Comparison of ENCODE assay signal across 20 cellular contexts in genomic region chr3:42872718-42873117, GRCh38. TPM values are rescaled to one million over a fixed set of nuclear protein-coding genes. Genes with fewer than 3 reads are reported as not detected.
A peak's percentile ranks its signal among the peaks of the same experiment; 100 is the strongest.
DNase-seq lines count a peak whose midpoint lies in the region; ATAC-seq and TF ChIP-seq lines count a peak whose summit lies in the region.
"Had no signal": no experiment of that assay in that cellular context is flagged by ENCODE, and none has a peak within 500 bp of the region (broad histone marks: within the 10 kb centered on the region; RNA-seq: fewer than 3 reads in every experiment).

No MANE protein-coding gene starts in this region.

- no peak overlapping the region for H3K4me3 ChIP-seq in GM23248
- H3K4me3 ChIP-seq in fibroblast of the aortic adventitia (ENCODE audit: low read depth, low read length), result no peak overlapping the region
- H3K4me3 ChIP-seq: BLaER1 treated with 17β-estradiol and CSF1 and Interleukin-3, amounts not matched to agents 10 nM and 100 nM had no signal

- no peak overlapping the region for H3K9ac ChIP-seq in GM23248
- H3K9ac ChIP-seq: BLaER1 treated with 17β-estradiol and CSF1 and Interleukin-3, amounts not matched to agents 10 nM and 100 nM had no signal

- no peaks in the 10 kb centered on the region for H3K79me2 ChIP-seq in GM23248 (ENCODE audit: insufficient read depth)

- H4K20me1 ChIP-seq in GM23248 (ENCODE audit: insufficient read depth), result no peaks in the 10 kb centered on the region
- H4K20me1 ChIP-seq: BLaER1 treated with 17β-estradiol and CSF1 and Interleukin-3, amounts not matched to agents 10 nM and 100 nM had no signal

- no peaks in the 10 kb centered on the region for H3K36me3 ChIP-seq in GM23248 (ENCODE audit: low read depth)
- H3K36me3 ChIP-seq: BLaER1 treated with 17β-estradiol and CSF1 and Interleukin-3, amounts not matched to agents 10 nM and 100 nM had no signal

- no peak for TF ChIP-seq CTCF in fibroblast of the aortic adventitia (IDR thresholded peaks at IDR 0.05; ENCODE audit: insufficient read depth, low read length)
- no peak for TF ChIP-seq CTCF in omental fat pad (IDR thresholded peaks at IDR 0.05)

- H3K27ac ChIP-seq in GM23248, result no peak overlapping the region
- H3K27ac ChIP-seq: BLaER1 treated with 17β-estradiol and CSF1 and Interleukin-3, amounts not matched to agents 10 nM and 100 nM had no signal

- H3K4me1 ChIP-seq in GM23248 (ENCODE audit: insufficient read depth), result no peaks in the 10 kb centered on the region
- H3K4me1 ChIP-seq: BLaER1 treated with 17β-estradiol and CSF1 and Interleukin-3, amounts not matched to agents 10 nM and 100 nM had no signal

- H3K27me3 Mint-ChIP-seq in activated T-helper 17 cell treated with anti-CD3 and anti-CD28 coated beads, Interleukin-2, amount 50 U/mL, for 72 hours, result peaks cover 9% of the 10 kb centered on the region
- H3K27me3 Mint-ChIP-seq in stimulated activated naive B cell treated with anti-CD40 and anti-IgM and Interleukin-4, amounts not matched to agents 10 μg/mL and 1 μg/mL and 100 μg/mL, for 72 hours, result peaks cover 0 to 6% of the 10 kb centered on the region in 2 donors

- H3K9me3 Mint-ChIP-seq in activated T-helper 17 cell treated with anti-CD3 and anti-CD28 coated beads, Interleukin-2, amount 50 U/mL, for 72 hours, result no peaks in the 10 kb centered on the region
- H3K9me3 Mint-ChIP-seq in stimulated activated naive B cell treated with anti-CD40 and anti-IgM and Interleukin-4, amounts not matched to agents 10 μg/mL and 1 μg/mL and 100 μg/mL, for 72 hours, result no peaks in the 10 kb centered on the region
- H3K9me3 Mint-ChIP-seq: CD8-positive, alpha-beta memory T cell had no signal

- peak overlapping the region; percentile 60 for H3K27ac Mint-ChIP-seq in activated T-helper 17 cell treated with anti-CD3 and anti-CD28 coated beads, Interleukin-2, amount 50 U/mL, for 72 hours
- H3K27ac Mint-ChIP-seq in stimulated activated naive B cell treated with anti-CD40 and anti-IgM and Interleukin-4, amounts not matched to agents 10 μg/mL and 1 μg/mL and 100 μg/mL, for 72 hours, result no peak overlapping the region
- H3K27ac Mint-ChIP-seq: CD8-positive, alpha-beta memory T cell had no signal

- peaks cover 10% of the 10 kb centered on the region for H3K4me1 Mint-ChIP-seq in activated T-helper 17 cell treated with anti-CD3 and anti-CD28 coated beads, Interleukin-2, amount 50 U/mL, for 72 hours
- H3K4me1 Mint-ChIP-seq in stimulated activated naive B cell treated with anti-CD40 and anti-IgM and Interleukin-4, amounts not matched to agents 10 μg/mL and 1 μg/mL and 100 μg/mL, for 72 hours, result no peaks in the 10 kb centered on the region
- H3K4me1 Mint-ChIP-seq: CD8-positive, alpha-beta memory T cell had no signal

- peak; percentile 20 for DNase-seq in GM23248
- DNase-seq in fibroblast of the aortic adventitia (ENCODE audit: low read depth), result peak; percentile 7
- DNase-seq in omental fat pad (ENCODE audit: low spot score), result no peak
- no peak for DNase-seq in AML-193 (lab: John Stamatoyannopoulos, UW)
- DNase-seq in stimulated activated naive B cell treated with anti-CD40 and anti-IgM and Interleukin-4, amounts not matched to agents 10 μg/mL and 1 μg/mL and 100 μg/mL, for 72 hours, result no peak
- DNase-seq in stimulated activated CD4-positive, alpha-beta T cell treated with anti-CD3 and anti-CD28 coated beads, Interleukin-12 subunit alpha, Interleukin-12 subunit beta, amount 100 ng/mL, for 4 hours, result no peak
- DNase-seq: CD8-positive, alpha-beta memory T cell; NCI-H1105 treated with DMSO at 0.1 percent for 48 hours; NCI-H1694; NCI-H2081 treated with DMSO at 0.1 percent for 48 hours; NCI-H510A; NCI-H748 treated with DMSO at 0.1 percent for 48 hours; NK-92 treated with Interleukin-12 subunit alpha and Interleukin-12 subunit beta, amount 100 ng/mL, for 24 hours; Right ventricle myocardium superior had no signal

- H3K27me3 ChIP-seq in GM23248 (replicated peaks; ENCODE audit: insufficient read depth), result peaks cover 10% of the 10 kb centered on the region; the same call in 1 of the 2 replicates
- H3K27me3 ChIP-seq: BLaER1 treated with 17β-estradiol and CSF1 and Interleukin-3, amounts not matched to agents 10 nM and 100 nM had no signal

- ATAC-seq in activated T-helper 17 cell treated with anti-CD3 and anti-CD28 coated beads, Interleukin-2, amount 50 U/mL, for 72 hours (replicated peaks), result no peak
- peak; percentile 88 for ATAC-seq in omental fat pad (ENCODE audit: low FRiP score)
- ATAC-seq in stimulated activated naive B cell treated with anti-CD40 and anti-IgM and Interleukin-4, amounts not matched to agents 10 μg/mL and 1 μg/mL and 100 μg/mL, for 72 hours (replicated peaks), result no peak

- no peaks in the 10 kb centered on the region for H3F3A ChIP-seq in GM23248 (ENCODE audit: insufficient read depth)

- no peak overlapping the region for H2AFZ ChIP-seq in GM23248

- no peak overlapping the region for H3K4me2 ChIP-seq in GM23248 (ENCODE audit: unreplicated experiment)
- H3K4me2 ChIP-seq: BLaER1 treated with 17β-estradiol and CSF1 and Interleukin-3, amounts not matched to agents 10 nM and 100 nM had no signal

- 27 to 50% methylated on average over 1 of the region's 1 CpG for WGBS in GM23248 (ENCODE audit: low coverage in 1 of 2, low lambda C conversion rate in 2 of 2, missing lambda C conversion rate in 2 of 2), 2 experiments

- in situ Hi-C loops in GM23248 (cut with MboI), result no loop called here

- no peaks in the 10 kb centered on the region for H3K36me3 Mint-ChIP-seq in activated T-helper 17 cell treated with anti-CD3 and anti-CD28 coated beads, Interleukin-2, amount 50 U/mL, for 72 hours (ENCODE audit: low read depth)
- peaks cover 0 to 2% of the 10 kb centered on the region in 2 donors for H3K36me3 Mint-ChIP-seq in stimulated activated naive B cell treated with anti-CD40 and anti-IgM and Interleukin-4, amounts not matched to agents 10 μg/mL and 1 μg/mL and 100 μg/mL, for 72 hours
- H3K36me3 Mint-ChIP-seq: CD8-positive, alpha-beta memory T cell had no signal

- H3K9me2 ChIP-seq in GM23248 (ENCODE audit: insufficient read depth), result no peaks in the 10 kb centered on the region

- H3K4me3 Mint-ChIP-seq in activated T-helper 17 cell treated with anti-CD3 and anti-CD28 coated beads, Interleukin-2, amount 50 U/mL, for 72 hours, result no peak overlapping the region
- no peak overlapping the region for H3K4me3 Mint-ChIP-seq in stimulated activated naive B cell treated with anti-CD40 and anti-IgM and Interleukin-4, amounts not matched to agents 10 μg/mL and 1 μg/mL and 100 μg/mL, for 72 hours
- H3K4me3 Mint-ChIP-seq: CD8-positive, alpha-beta memory T cell had no signal

- H3K9me3 ChIP-seq in GM23248 (ENCODE audit: low read depth), result no peaks in the 10 kb centered on the region
- H3K9me3 ChIP-seq: BLaER1 treated with 17β-estradiol and CSF1 and Interleukin-3, amounts not matched to agents 10 nM and 100 nM had no signal

RNA-seq across cellular contexts. Expression of gene CYP8B1, which starts 3.0 kb away (rescaled TPM):
- total RNA-seq in GM23248 (2014; rRNA removed; shearing (Covaris generic)), result not detected in 2 replicates
- polyA plus RNA-seq in GM23248 (2016; fragmentation: Nextera tagmentation; extraction: Ambion mirVana), result not detected in 2 replicates
- total RNA-seq in activated T-helper 17 cell treated with anti-CD3 and anti-CD28 coated beads, Interleukin-2, amount 50 U/mL, for 72 hours, result not detected
- total RNA-seq in fibroblast of the aortic adventitia (ENCODE audit: low replicate concordance), result not detected in 2 replicates
- total RNA-seq in omental fat pad, result under 1 TPM in 2 of 4 donors, not detected in 2; 0.19 to 0.36 TPM
- total RNA-seq: A673; CD8-positive, alpha-beta memory T cell; H1; LHCN-M2; OCI-LY7; Right ventricle myocardium superior had no signal
- polyA plus RNA-seq: CD8-positive, alpha-beta memory T cell; H1 had no signal

RNA-seq across cellular contexts. Expression of gene ZNF662, which starts 33.2 kb away (rescaled TPM):
- 1.4 and 1.5 TPM in 2 replicates for total RNA-seq in GM23248 (2014; rRNA removed; shearing (Covaris generic))
- polyA plus RNA-seq in GM23248 (2016; fragmentation: Nextera tagmentation; extraction: Ambion mirVana), result 1.6 and 2.3 TPM in 2 replicates
- under 1 TPM; 0.06 to 0.24 TPM for total RNA-seq in activated T-helper 17 cell treated with anti-CD3 and anti-CD28 coated beads, Interleukin-2, amount 50 U/mL, for 72 hours
- total RNA-seq in fibroblast of the aortic adventitia (ENCODE audit: low replicate concordance) (0.74 and 2.6 TPM in 2 replicates), omental fat pad (1 to 10 TPM; 3.3 to 9.9 (median 4.3) TPM)
- total RNA-seq: A673, H1, OCI-LY7 had no signal
- polyA plus RNA-seq: CD8-positive, alpha-beta memory T cell had no signal

Comparison
In these comparisons a context has a peak if more than half of its experiments do, and no peak if none do; other contexts are left out.
1. DNase-seq: peak in GM23248 (single experiment) and fibroblast of the aortic adventitia (single experiment); none in omental fat pad (single experiment), AML-193 (0 of 2), stimulated activated naive B cell treated with anti-CD40 and anti-IgM and Interleukin-4, amounts not matched to agents 10 μg/mL and 1 μg/mL and 100 μg/mL, for 72 hours (single experiment) and stimulated activated CD4-positive, alpha-beta T cell treated with anti-CD3 and anti-CD28 coated beads, Interleukin-12 subunit alpha, Interleukin-12 subunit beta, amount 100 ng/mL, for 4 hours (single experiment).